27 cellular contexts compared by ENCODE assay signal in the genomic region with DNA sequence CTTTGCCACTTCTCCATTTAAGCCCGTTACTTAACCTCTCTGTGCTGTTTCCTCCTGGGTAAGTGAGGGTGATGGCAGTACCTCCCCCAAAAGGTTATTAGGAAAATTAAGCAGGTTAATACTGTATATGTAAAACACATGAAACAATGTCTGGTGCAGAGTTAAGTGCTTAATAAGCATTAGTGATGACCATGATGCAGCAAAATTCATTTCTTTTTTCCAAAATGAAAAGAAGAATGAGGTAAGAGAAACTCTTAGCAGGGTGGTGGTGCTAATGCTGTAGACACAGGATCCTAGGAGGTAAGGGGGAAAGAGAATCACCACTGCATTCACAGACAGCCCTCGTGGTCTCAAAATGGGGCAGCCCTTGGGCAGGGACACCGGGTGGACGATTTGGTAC.
A peak's percentile ranks its signal among the peaks of the same experiment; 100 is the strongest.
DNase-seq lines count a peak whose midpoint lies in the region; ATAC-seq, FAIRE-seq and TF ChIP-seq lines count a peak whose summit lies in the region.
"Had no signal": no experiment of that assay in that cellular context is flagged by ENCODE, and none has a peak within 500 bp of the region (broad histone marks: within the 10 kb centered on the region; RNA-seq: fewer than 3 reads in every experiment).

No MANE protein-coding gene starts in this region.

- TF ChIP-seq CTCF in HepG2 (CRISPR knock-in tag; IDR thresholded peaks at IDR 0.05) (no peak), right lobe of liver (IDR thresholded peaks at IDR 0.05) (no peak), IMR-90 (conservative IDR thresholded peaks at IDR 0.05; ENCODE audit: low read depth, low read length) (no peak), H1 (IDR thresholded peaks at IDR 0.05; ENCODE audit: control extremely low read depth in 1 of 3, insufficient read depth in 1 of 3, low read depth in 1 of 3, low read length in 3 of 3) (no peak), coronary artery (IDR thresholded peaks at IDR 0.05) (no peak)

- H3K4me3 ChIP-seq in HepG2 (replicated peaks in 1 of 3; ENCODE audit: insufficient read depth in 1 of 3, low read depth in 2 of 3, low read length in 3 of 3) = no peak overlapping the region
- no peak overlapping the region for H3K4me3 ChIP-seq in right lobe of liver
- H3K4me3 ChIP-seq in IMR-90 (ENCODE audit: insufficient read depth, low read depth, low read length) = no peak overlapping the region
- H3K4me3 ChIP-seq in H1 (ENCODE audit: extremely low read depth in 1 of 4, insufficient read depth in 2 of 4, low read depth in 3 of 4, low read length in 4 of 4) = no peak overlapping the region
- no peak overlapping the region for H3K4me3 ChIP-seq in trophoblast cell (ENCODE audit: low read depth, low read length)
- H3K4me3 ChIP-seq in coronary artery = no peak overlapping the region
- H3K4me3 ChIP-seq in right cardiac atrium (ENCODE audit: low read length) = no peak overlapping the region
- no peak overlapping the region for H3K4me3 ChIP-seq in small intestine (ENCODE audit: low read depth in 1 of 2, low read length in 2 of 2)
- H3K4me3 ChIP-seq: BLaER1, GM12878 had no signal

- no peak overlapping the region for H3K18ac ChIP-seq in IMR-90 (ENCODE audit: low read depth, low read length)
- peak overlapping the region; percentile 73 for H3K18ac ChIP-seq in H1 (ENCODE audit: extremely low read depth, low read length)
- no peak overlapping the region for H3K18ac ChIP-seq in trophoblast cell (ENCODE audit: low read length)

- TF ChIP-seq RAD21 in HepG2 (CRISPR knock-in tag; IDR thresholded peaks at IDR 0.05) (no peak), IMR-90 (IDR thresholded peaks at IDR 0.05; ENCODE audit: low read length) (no peak), H1 (IDR thresholded peaks at IDR 0.05 in 1 of 2, conservative IDR thresholded peaks at IDR 0.05 in 1 of 2; ENCODE audit: low read depth in 2 of 2, low read length in 2 of 2) (no peak)

- no peak overlapping the region for H4K12ac ChIP-seq in trophoblast cell (ENCODE audit: low read depth, low read length)

- H3K4me2 ChIP-seq in HepG2 (ENCODE audit: low read depth, low read length) (no peak overlapping the region), IMR-90 (ENCODE audit: low read depth, low read length) (no peak overlapping the region), H1 (ENCODE audit: insufficient read depth in 1 of 2, low read depth in 2 of 2, low read length in 2 of 2) (no peak overlapping the region), trophoblast cell (ENCODE audit: low read length) (no peak overlapping the region)
- H3K4me2 ChIP-seq: BLaER1 had no signal

- FAIRE-seq in HepG2 (lab: Jason Lieb, UNC) = no peak
- FAIRE-seq in H1 (lab: Jason Lieb, UNC) = no peak
- no peak for FAIRE-seq in small intestine (lab: Jason Lieb, UNC)
- FAIRE-seq: GM12878, GM12892, GM18507 had no signal

- TF ChIP-seq EP300 in HepG2 (IDR thresholded peaks at IDR 0.05; ENCODE audit: low read depth in 2 of 2, low read length in 2 of 2) (no peak), HepG2 (CRISPR knock-in tag; IDR thresholded peaks at IDR 0.05; ENCODE audit: borderline replicate concordance) (no peak), H1 (IDR thresholded peaks at IDR 0.05; ENCODE audit: borderline replicate concordance in 1 of 2, low read depth in 2 of 2, low read length in 2 of 2) (no peak)

- BruUV-seq in HepG2 (replicated peaks; lab: Mats Ljungman, UMichigan) (no TSS peak), IMR-90 (replicated peaks; lab: Mats Ljungman, UMichigan) (no TSS peak)

- H2BK5ac ChIP-seq in IMR-90 (ENCODE audit: low read depth, low read length, poor library complexity, severe bottlenecking) = no peak overlapping the region
- H2BK5ac ChIP-seq in H1 (ENCODE audit: low read depth, low read length) = peak overlapping the region; percentile 10; the same call in 1 of the 2 replicates
- no peak overlapping the region for H2BK5ac ChIP-seq in trophoblast cell (ENCODE audit: low read depth, low read length, poor library complexity)

- CTCF ChIA-PET in HepG2 (lab: Yijun Ruan, JAX; ENCODE audit: low intra/inter-chr PET ratio, low total read pairs) = no interaction called here
- CTCF ChIA-PET in IMR-90 (lab: Yijun Ruan, JAX) = no interaction called here
- CTCF ChIA-PET in H1 (lab: Charles Lee; ENCODE audit: partially characterized antibody) = interaction anchor here (2.1 kb wide), 1 partner anchor 17 kb away, joined by 7 read pairs; no protein-coding TSS in a partner anchor

- H4K8ac ChIP-seq in IMR-90 (ENCODE audit: low read depth in 2 of 2, low read length in 2 of 2) (no peak overlapping the region), H1 (ENCODE audit: extremely low read depth, insufficient read depth, low read length) (no peak overlapping the region), trophoblast cell (ENCODE audit: low read depth, low read length) (no peak overlapping the region)

- no peaks in the 10 kb centered on the region for H3K9me1 ChIP-seq in IMR-90 (ENCODE audit: insufficient read depth, low read length)

- H3K36me3 ChIP-seq in HepG2 (replicated peaks in 1 of 2; ENCODE audit: control insufficient read depth in 1 of 2, insufficient read depth in 2 of 2, low read length in 2 of 2) (no peaks in the 10 kb centered on the region), right lobe of liver (no peaks in the 10 kb centered on the region), IMR-90 (ENCODE audit: control insufficient read depth, insufficient read depth, low read length) (no peaks in the 10 kb centered on the region), H1 (ENCODE audit: control insufficient read depth in 2 of 4, insufficient read depth in 4 of 4, low read length in 3 of 4) (peaks cover 0 to 9% (median 0%) of the 10 kb centered on the region in 4 experiments; a peak in 1 of 8 replicates), trophoblast cell (ENCODE audit: control insufficient read depth in 1 of 2, insufficient read depth in 2 of 2, low read length in 2 of 2) (no peaks in the 10 kb centered on the region), small intestine (ENCODE audit: control insufficient read depth in 2 of 2, insufficient read depth in 2 of 2, low read length in 2 of 2) (no peaks in the 10 kb centered on the region)
- H3K36me3 ChIP-seq: BE2C, BLaER1 had no signal

- no peak for ATAC-seq in HepG2
- ATAC-seq in right lobe of liver = no peak
- ATAC-seq in IMR-90 (ENCODE audit: low read depth) = no peak
- ATAC-seq in right cardiac atrium = no peak
- ATAC-seq: GM12878 had no signal

- H3K56ac ChIP-seq in IMR-90 (ENCODE audit: extremely low read depth, insufficient read depth, low read length) (no peak overlapping the region), H1 (replicated peaks; ENCODE audit: insufficient read length, low read depth, low read length) (no peak overlapping the region)

- H3K27me3 ChIP-seq in HepG2 (ENCODE audit: control insufficient read depth in 1 of 2, insufficient read depth in 2 of 2, low read length in 2 of 2) (no peaks in the 10 kb centered on the region), right lobe of liver (no peaks in the 10 kb centered on the region), IMR-90 (ENCODE audit: control insufficient read depth, insufficient read depth, low read length) (no peaks in the 10 kb centered on the region), H1 (replicated peaks in 1 of 4; ENCODE audit: control insufficient read depth in 3 of 4, extremely low read depth in 1 of 4, insufficient read depth in 3 of 4, low read length in 3 of 4) (no peaks in the 10 kb centered on the region), trophoblast cell (ENCODE audit: insufficient read depth, low read length) (no peaks in the 10 kb centered on the region), right cardiac atrium (ENCODE audit: control insufficient read depth, insufficient read depth) (no peaks in the 10 kb centered on the region), small intestine (ENCODE audit: control insufficient read depth in 2 of 2, insufficient read depth in 2 of 2, low read length in 2 of 2) (no peaks in the 10 kb centered on the region)
- H3K27me3 ChIP-seq: BLaER1 had no signal

- intact Hi-C loops in HepG2 (cut with micrococcal nuclease; ENCODE audit: unreplicated experiment) = no loop called here
- intact Hi-C loops in right lobe of liver (cut with DNase I) = no loop called here
- intact Hi-C loops in IMR-90 (cut with micrococcal nuclease) = no loop called here
- intact Hi-C loops in right cardiac atrium (cut with DNase I) = no loop called here

- H3K23me2 ChIP-seq in H1 (ENCODE audit: low read depth, low read length) = no peaks in the 10 kb centered on the region; the same call in 1 of the 2 replicates

- H4K5ac ChIP-seq in IMR-90 (ENCODE audit: low read depth, low read length) = no peak overlapping the region
- H4K5ac ChIP-seq in H1 (ENCODE audit: insufficient read length, low read depth, low read length) = no peak overlapping the region

- H2BK15ac ChIP-seq in IMR-90 (ENCODE audit: low read depth, low read length) (0 out of 3 replicates have a peak overlapping the region, but pooled peaks have one; percentile 38), H1 (ENCODE audit: low read length) (no peak overlapping the region)

- H3K4me1 ChIP-seq in HepG2 (ENCODE audit: insufficient read depth, low read length) (peaks cover 14% of the 10 kb centered on the region; the same call in 1 of the 2 replicates), right lobe of liver (no peaks in the 10 kb centered on the region), IMR-90 (ENCODE audit: control insufficient read depth, insufficient read depth, low read length) (peaks cover 1% of the 10 kb centered on the region), H1 (replicated peaks in 1 of 4; ENCODE audit: control insufficient read depth in 3 of 4, insufficient read depth in 4 of 4, low read length in 3 of 4) (peaks cover 0 to 27% (median 6%) of the 10 kb centered on the region in 4 experiments; a peak in 4 of 7 replicates), trophoblast cell (ENCODE audit: control insufficient read depth in 1 of 2, insufficient read depth in 2 of 2, low read length in 2 of 2) (peaks cover 2 to 6% of the 10 kb centered on the region in 2 experiments), right cardiac atrium (ENCODE audit: control insufficient read depth, insufficient read depth, low read length) (no peaks in the 10 kb centered on the region), small intestine (ENCODE audit: control insufficient read depth in 2 of 2, insufficient read depth in 1 of 2, low read depth in 1 of 2, low read length in 1 of 2) (no peaks in the 10 kb centered on the region)
- H3K4me1 ChIP-seq: BE2C, BLaER1 had no signal

- no peak overlapping the region for H2AK9ac ChIP-seq in IMR-90 (replicated peaks; ENCODE audit: low read depth, low read length, poor library complexity)

- no peak overlapping the region for H3K27ac ChIP-seq in HepG2 (ENCODE audit: extremely low read length, insufficient read depth, low read length)
- H3K27ac ChIP-seq in right lobe of liver = no peak overlapping the region
- no peak overlapping the region for H3K27ac ChIP-seq in IMR-90 (ENCODE audit: insufficient read depth, low read length)
- H3K27ac ChIP-seq in H1 (ENCODE audit: low read depth, low read length) = no peak overlapping the region
- H3K27ac ChIP-seq in trophoblast cell (ENCODE audit: low read depth, low read length) = no peak overlapping the region
- H3K27ac ChIP-seq in coronary artery = no peak overlapping the region
- H3K27ac ChIP-seq in right cardiac atrium (ENCODE audit: low read length) = no peak overlapping the region
- no peak overlapping the region for H3K27ac ChIP-seq in small intestine (ENCODE audit: low read depth in 1 of 2, low read length in 1 of 2)
- H3K27ac ChIP-seq: 22Rv1, BLaER1 had no signal

- H3K9ac ChIP-seq in HepG2 (ENCODE audit: insufficient read depth, low read depth, low read length) (no peak overlapping the region), IMR-90 (ENCODE audit: low read depth, low read length) (no peak overlapping the region), H1 (replicated peaks in 1 of 4; ENCODE audit: extremely low read depth in 1 of 4, low read depth in 3 of 4, low read length in 3 of 4) (no peak overlapping the region), trophoblast cell (ENCODE audit: low read length) (no peak overlapping the region)
- H3K9ac ChIP-seq: BLaER1 had no signal

- no peaks in the 10 kb centered on the region for H3K79me2 ChIP-seq in HepG2 (ENCODE audit: insufficient read depth, low read length)
- no peaks in the 10 kb centered on the region for H3K79me2 ChIP-seq in H1 (ENCODE audit: control insufficient read depth in 1 of 2, insufficient read depth in 2 of 2, low read length in 2 of 2)
- H3K79me2 ChIP-seq in trophoblast cell (ENCODE audit: control insufficient read depth, insufficient read depth, low read length, poor library complexity) = no peaks in the 10 kb centered on the region

- H2BK120ac ChIP-seq in IMR-90 (ENCODE audit: low read depth, low read length) = no peak overlapping the region
- H2BK120ac ChIP-seq in H1 (replicated peaks; ENCODE audit: low read depth, low read length) = peak overlapping the region; percentile 62
- H2BK120ac ChIP-seq in trophoblast cell (ENCODE audit: insufficient read depth, low read length, poor library complexity) = peak overlapping the region; percentile 2

- in situ Hi-C loops in HepG2 (cut with HindIII; ENCODE audit: extremely low pct_ligation_motif_present, low pct_unique_long_range_greater_than_20kb) (no loop called here), IMR-90 (cut with MboI; ENCODE audit: low sequenced_read_pairs) (no loop called here)

- H2BK20ac ChIP-seq in IMR-90 (ENCODE audit: low read depth, low read length) (no peak overlapping the region), H1 (ENCODE audit: low read length) (no peak overlapping the region)

- 28% methylated on average over 4 of the region's 4 CpGs for WGBS in HepG2 (ENCODE audit: low lambda C conversion rate)
- WGBS in right lobe of liver (ENCODE audit: insufficient coverage, low coverage, low lambda C conversion rate, missing lambda C conversion rate) = 95% methylated on average over 2 of the region's 4 CpGs
- no CpG with 5 or more reads among the region's 4 CpGs for WGBS in IMR-90 (ENCODE audit: extremely low coverage in 2 of 2, insufficient read length in 1 of 2), 2 experiments
- 94% methylated on average over 4 of the region's 4 CpGs; no CpG with 5 or more reads in 1 of the 2 experiments for WGBS in H1 (ENCODE audit: extremely low coverage in 1 of 2, insufficient coverage in 1 of 2, insufficient read length in 1 of 2, insufficient replicate concordance in 2 of 2, low coverage in 1 of 2, low lambda C conversion rate in 2 of 2, missing lambda C conversion rate in 1 of 2), 2 experiments
- WGBS in trophoblast cell (ENCODE audit: extremely low coverage, insufficient coverage, insufficient read length) = no CpG with 5 or more reads among the region's 4 CpGs
- WGBS in right cardiac atrium = 96% methylated on average over 4 of the region's 4 CpGs
- WGBS in small intestine, 3 donors = 91 to 97% (median 94%) methylated on average over 4 of the region's 4 CpGs

- H2BK12ac ChIP-seq in H1 (ENCODE audit: low read depth, low read length) = no peak overlapping the region
- H2BK12ac ChIP-seq in trophoblast cell (ENCODE audit: low read length) = peak overlapping the region; percentile 12

- POLR2A ChIA-PET in HepG2 (lab: Yijun Ruan, JAX) (no interaction called here), IMR-90 (lab: Charles Lee; ENCODE audit: unreplicated experiment) (no interaction called here), H1 (lab: Charles Lee; ENCODE audit: partially characterized antibody) (no interaction called here)

- H3K9me3 ChIP-seq in HepG2 (ENCODE audit: low read length) (peaks cover 11% of the 10 kb centered on the region; the same call in 1 of the 2 replicates), right lobe of liver (no peaks in the 10 kb centered on the region), IMR-90 (ENCODE audit: control insufficient read depth, insufficient read depth, low read length) (peaks cover 8% of the 10 kb centered on the region), H1 (ENCODE audit: insufficient read depth in 2 of 2, low read depth in 1 of 2, low read length in 1 of 2) (peaks cover 12 to 18% of the 10 kb centered on the region in 2 experiments; a peak in 2 of 4 replicates), trophoblast cell (ENCODE audit: insufficient read depth, low read depth, low read length) (no peaks in the 10 kb centered on the region), right cardiac atrium (ENCODE audit: control insufficient read depth, low read length) (peaks cover 1% of the 10 kb centered on the region), small intestine (ENCODE audit: control insufficient read depth, low read depth) (no peaks in the 10 kb centered on the region)
- H3K9me3 ChIP-seq: BE2C had no signal

- H2AFZ ChIP-seq in HepG2 (ENCODE audit: low read length) (no peak overlapping the region), IMR-90 (replicated peaks; ENCODE audit: low read length, poor library complexity) (no peak overlapping the region), H1 (ENCODE audit: low read length) (no peak overlapping the region), trophoblast cell (ENCODE audit: insufficient read depth, low read length, poor library complexity) (no peak overlapping the region)

- H3K14ac ChIP-seq in IMR-90 (replicated peaks; ENCODE audit: low read depth, low read length) (no peak overlapping the region), H1 (ENCODE audit: insufficient read length) (no peak overlapping the region), trophoblast cell (ENCODE audit: low read length) (no peak overlapping the region)

- no peaks in the 10 kb centered on the region for H3K79me1 ChIP-seq in IMR-90 (ENCODE audit: low read depth in 1 of 2, low read length in 2 of 2)
- no peaks in the 10 kb centered on the region for H3K79me1 ChIP-seq in H1 (ENCODE audit: low read depth, low read length)
- peaks cover 12% of the 10 kb centered on the region for H3K79me1 ChIP-seq in trophoblast cell (ENCODE audit: low read length)

- H3K4ac ChIP-seq in IMR-90 (ENCODE audit: low read depth, low read length) (no peak overlapping the region), H1 (replicated peaks; ENCODE audit: insufficient read length, low read depth, low read length) (peak overlapping the region; percentile 58), trophoblast cell (ENCODE audit: low read depth, low read length) (no peak overlapping the region)

- DNase-seq in HepG2 (ENCODE audit: low spot score) = no peak
- no peak for DNase-seq in right lobe of liver
- no peak for DNase-seq in IMR-90
- no peak for DNase-seq in H1 (ENCODE audit: low read depth in 1 of 2, low spot score in 2 of 2)
- no peak for DNase-seq in trophoblast cell
- DNase-seq in coronary artery (ENCODE audit: low spot score) = no peak
- no peak for DNase-seq in right cardiac atrium
- DNase-seq in small intestine = no peak
- DNase-seq: ACHN; BE2C; C1 segment of cervical spinal cord; CD4-positive, alpha-beta memory T cell; CD4-positive, CD25-positive, alpha-beta regulatory T cell; CD8-positive, alpha-beta memory T cell; COR-L47; DMS 273 treated with DMSO at 0.1 percent for 48 hours; DMS153; DMS53; DMS79; DND-41; EL; GDM1 had no signal

- H4K91ac ChIP-seq in IMR-90 (ENCODE audit: insufficient read depth, low read depth, low read length) (no peak overlapping the region), H1 (replicated peaks; ENCODE audit: insufficient read length, low read length) (peak overlapping the region; percentile 71), trophoblast cell (ENCODE audit: low read depth, low read length) (no peak overlapping the region)

- H2AK5ac ChIP-seq in IMR-90 (ENCODE audit: low read depth, low read length) = no peak overlapping the region
- no peak overlapping the region for H2AK5ac ChIP-seq in H1 (ENCODE audit: low read depth, low read length)
- H2AK5ac ChIP-seq in trophoblast cell (ENCODE audit: low read length) = no peak overlapping the region

- dilution Hi-C loops in IMR-90 (cut with HindIII; ENCODE audit: low sequenced_read_pairs, unreplicated experiment) = no loop called here

- H3K23ac ChIP-seq in IMR-90 (ENCODE audit: low read depth, low read length) (no peak overlapping the region), H1 (ENCODE audit: insufficient read length) (no peak overlapping the region), trophoblast cell (ENCODE audit: low read length) (no peak overlapping the region)

- H4K20me1 ChIP-seq in HepG2 (ENCODE audit: insufficient read depth, low read length) (no peaks in the 10 kb centered on the region), IMR-90 (ENCODE audit: insufficient read depth, low read length) (no peaks in the 10 kb centered on the region), H1 (replicated peaks in 1 of 2; ENCODE audit: control insufficient read depth in 1 of 2, insufficient read depth in 2 of 2, low read length in 2 of 2) (no peaks in the 10 kb centered on the region)
- H4K20me1 ChIP-seq: BLaER1 had no signal

- TF ChIP-seq POLR2A in HepG2 (IDR thresholded peaks at IDR 0.05; ENCODE audit: insufficient read depth in 1 of 2, low read depth in 2 of 2, low read length in 2 of 2) = no peak
- TF ChIP-seq POLR2A in right lobe of liver (IDR thresholded peaks at IDR 0.05) = no peak
- TF ChIP-seq POLR2A in IMR-90 (IDR thresholded peaks at IDR 0.05; ENCODE audit: low read depth, low read length) = no peak
- no peak for TF ChIP-seq POLR2A in H1 (IDR thresholded peaks at IDR 0.05; ENCODE audit: control extremely low read depth in 1 of 2, low read depth in 2 of 2, low read length in 2 of 2)
